17 cellular contexts compared by ENCODE assay signal in the genomic region with DNA sequence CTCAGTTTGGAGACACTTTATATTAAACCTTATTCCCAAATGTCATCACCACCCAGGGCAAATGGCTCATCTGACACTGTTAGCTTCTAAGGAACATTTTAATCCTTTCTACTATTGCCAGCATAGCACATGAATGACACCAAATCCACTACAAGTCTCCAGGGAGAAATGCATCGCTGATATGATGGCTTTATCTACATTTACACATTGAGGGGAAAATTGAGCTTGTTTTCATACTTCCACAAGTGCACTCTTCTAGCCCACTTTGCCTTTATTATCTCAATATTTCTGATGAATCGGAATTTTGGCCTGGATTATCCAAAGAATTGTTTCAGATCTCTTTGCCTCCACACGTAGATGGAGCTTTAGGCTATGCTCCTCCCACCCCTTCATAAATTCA.
DNase-seq lines count a peak whose midpoint lies in the region; ATAC-seq and TF ChIP-seq lines count a peak whose summit lies in the region.
"Had no signal": no experiment of that assay in that cellular context is flagged by ENCODE, and none has a peak within 500 bp of the region (broad histone marks: within the 10 kb centered on the region; RNA-seq: fewer than 3 reads in every experiment).

No MANE protein-coding gene starts in this region.

- peak overlapping the region; percentile 84 to 87 for H3K4me3 Mint-ChIP-seq in activated T-cell treated with anti-CD3 and anti-CD28 coated beads, Interleukin-2, amount 50 U/mL, for 72 hours
- H3K4me3 Mint-ChIP-seq in activated T-helper 2 cell treated with anti-CD3 and anti-CD28 coated beads, Interferon-gamma antibody, Interleukin-2, Interleukin-4, amounts not matched to agents 10 μg/mL and 5 μg/mL and 100 μg/mL, durations not matched to agents 14 hours and 24 hours and 36 hours (ENCODE audit: low read depth) = peak overlapping the region; percentile 67
- H3K4me3 Mint-ChIP-seq in MCF 10A (ENCODE audit: unreplicated experiment) = no peak overlapping the region

- DNase-seq in activated T-cell treated with anti-CD3 and anti-CD28 coated beads, Interleukin-2, amount 50 U/mL, for 72 hours = no peak
- no peak for DNase-seq in activated T-cell treated with anti-CD3 and anti-CD28 coated beads, Interleukin-2, amount 50 U/mL, for 1 hour
- DNase-seq in MM.1S = no peak
- no peak for DNase-seq in activated T-helper 2 cell treated with anti-CD3 and anti-CD28 coated beads, Interferon-gamma antibody, Interleukin-2, Interleukin-4, amounts not matched to agents 10 μg/mL and 5 μg/mL and 100 μg/mL, durations not matched to agents 14 hours and 24 hours and 36 hours (ENCODE audit: low spot score)
- DNase-seq in NCI-H2171 (lab: John Stamatoyannopoulos, UW) = no peak
- DNase-seq in MCF 10A (ENCODE audit: unreplicated experiment) = no peak
- DNase-seq: hippocampal formation, kidney glomerular epithelial cell, NCI-H187 treated with DMSO at 0.1 percent for 48 hours, NCI-H510A, PC-3 had no signal

- peaks cover 12% of the 10 kb centered on the region for H3K27me3 Mint-ChIP-seq in activated T-cell treated with anti-CD3 and anti-CD28 coated beads, Interleukin-2, amount 50 U/mL, for 72 hours (ENCODE audit: low read depth)
- H3K27me3 Mint-ChIP-seq in activated T-helper 2 cell treated with anti-CD3 and anti-CD28 coated beads, Interferon-gamma antibody, Interleukin-2, Interleukin-4, amounts not matched to agents 10 μg/mL and 5 μg/mL and 100 μg/mL, durations not matched to agents 14 hours and 24 hours and 36 hours (ENCODE audit: low read depth) = no peaks in the 10 kb centered on the region
- no peaks in the 10 kb centered on the region for H3K27me3 Mint-ChIP-seq in MCF 10A (ENCODE audit: insufficient read depth, unreplicated experiment)

- H3K4me1 Mint-ChIP-seq in activated T-cell treated with anti-CD3 and anti-CD28 coated beads, Interleukin-2, amount 50 U/mL, for 72 hours (ENCODE audit: low read depth) = peaks cover 91% of the 10 kb centered on the region
- H3K4me1 Mint-ChIP-seq in activated T-helper 2 cell treated with anti-CD3 and anti-CD28 coated beads, Interferon-gamma antibody, Interleukin-2, Interleukin-4, amounts not matched to agents 10 μg/mL and 5 μg/mL and 100 μg/mL, durations not matched to agents 14 hours and 24 hours and 36 hours (ENCODE audit: low read depth) = peaks cover 78% of the 10 kb centered on the region
- H3K4me1 Mint-ChIP-seq in MCF 10A (ENCODE audit: insufficient read depth, unreplicated experiment) = no peaks in the 10 kb centered on the region

- POLR2A ChIA-PET in MCF 10A (lab: Yijun Ruan, JAX) = interaction anchor here (0.8 kb wide), 1 partner anchor 10 kb away, joined by 3 read pairs; no protein-coding TSS in a partner anchor

- peak; percentile 60 for TF ChIP-seq EP300 in neural cell (conservative IDR thresholded peaks at IDR 0.05; ENCODE audit: poor library complexity, severe bottlenecking)

- peaks cover 0 to 3% of the 10 kb centered on the region in 2 donors for H3K36me3 Mint-ChIP-seq in activated T-cell treated with anti-CD3 and anti-CD28 coated beads, Interleukin-2, amount 50 U/mL, for 72 hours (ENCODE audit: insufficient read depth in 2 of 2)
- peaks cover 76% of the 10 kb centered on the region for H3K36me3 Mint-ChIP-seq in activated T-helper 2 cell treated with anti-CD3 and anti-CD28 coated beads, Interferon-gamma antibody, Interleukin-2, Interleukin-4, amounts not matched to agents 10 μg/mL and 5 μg/mL and 100 μg/mL, durations not matched to agents 14 hours and 24 hours and 36 hours (ENCODE audit: low read depth)
- H3K36me3 Mint-ChIP-seq in MCF 10A (ENCODE audit: insufficient read depth, unreplicated experiment) = peaks cover 2% of the 10 kb centered on the region

- H2AFZ ChIP-seq in MM.1S (ENCODE audit: low read length) (no peak overlapping the region), neural cell (ENCODE audit: low read depth, low read length) (no peak overlapping the region)

- no peaks in the 10 kb centered on the region for H3K9me3 Mint-ChIP-seq in activated T-cell treated with anti-CD3 and anti-CD28 coated beads, Interleukin-2, amount 50 U/mL, for 72 hours
- no peaks in the 10 kb centered on the region for H3K9me3 Mint-ChIP-seq in activated T-helper 2 cell treated with anti-CD3 and anti-CD28 coated beads, Interferon-gamma antibody, Interleukin-2, Interleukin-4, amounts not matched to agents 10 μg/mL and 5 μg/mL and 100 μg/mL, durations not matched to agents 14 hours and 24 hours and 36 hours
- H3K9me3 Mint-ChIP-seq in MCF 10A (ENCODE audit: unreplicated experiment) = no peaks in the 10 kb centered on the region

- peaks cover 53% of the 10 kb centered on the region for H3K27me3 ChIP-seq in MM.1S (replicated peaks; ENCODE audit: insufficient read depth, low read length)
- no peaks in the 10 kb centered on the region for H3K27me3 ChIP-seq in neural cell (ENCODE audit: insufficient read depth, low read depth, low read length)
- H3K27me3 ChIP-seq: neutrophil, right atrium auricular region, SJSA1, suprapubic skin had no signal

- H3K9me2 ChIP-seq in MM.1S (replicated peaks; ENCODE audit: insufficient read depth, low read length) = no peaks in the 10 kb centered on the region
- H3K9me2 ChIP-seq in neural cell (ENCODE audit: insufficient read depth, low read length) = no peaks in the 10 kb centered on the region

- H3K4me3 ChIP-seq in MM.1S (ENCODE audit: low read length) = 0 out of 2 replicates have a peak overlapping the region, but pooled peaks have one; percentile 0
- no peak overlapping the region for H3K4me3 ChIP-seq in neural cell (ENCODE audit: low read length)
- H3K4me3 ChIP-seq: right atrium auricular region, SJSA1, suprapubic skin had no signal

- peak overlapping the region; percentile 98 for H3K27ac Mint-ChIP-seq in activated T-cell treated with anti-CD3 and anti-CD28 coated beads, Interleukin-2, amount 50 U/mL, for 72 hours
- peak overlapping the region; percentile 86 for H3K27ac Mint-ChIP-seq in activated T-helper 2 cell treated with anti-CD3 and anti-CD28 coated beads, Interferon-gamma antibody, Interleukin-2, Interleukin-4, amounts not matched to agents 10 μg/mL and 5 μg/mL and 100 μg/mL, durations not matched to agents 14 hours and 24 hours and 36 hours
- no peak overlapping the region for H3K27ac Mint-ChIP-seq in MCF 10A (ENCODE audit: low read depth, unreplicated experiment)

- intact Hi-C loops in activated T-helper 2 cell treated with anti-CD3 and anti-CD28 coated beads, Interferon-gamma antibody, Interleukin-2, Interleukin-4, amounts not matched to agents 10 μg/mL and 5 μg/mL and 100 μg/mL, durations not matched to agents 14 hours and 24 hours and 36 hours (cut with micrococcal nuclease) = loop anchor here (1.0 kb wide), 1 partner anchor 10 kb away; no protein-coding TSS in a partner anchor
- intact Hi-C loops in MCF 10A (cut with micrococcal nuclease) = no loop called here

- H3K36me3 ChIP-seq in MM.1S (replicated peaks; ENCODE audit: insufficient read depth, low read length) (no peaks in the 10 kb centered on the region), neural cell (ENCODE audit: insufficient read depth, low read length) (no peaks in the 10 kb centered on the region)
- H3K36me3 ChIP-seq: neutrophil, right atrium auricular region, SJSA1, suprapubic skin had no signal

- H4K20me1 ChIP-seq in MM.1S (ENCODE audit: insufficient read depth, low read length) = no peaks in the 10 kb centered on the region
- H4K20me1 ChIP-seq in neural cell (ENCODE audit: insufficient read depth) = no peaks in the 10 kb centered on the region

- H3F3A ChIP-seq in MM.1S (ENCODE audit: insufficient read depth, low read length) (peaks cover 14% of the 10 kb centered on the region), neural cell (ENCODE audit: insufficient read depth, low read length, poor library complexity, severe bottlenecking) (no peaks in the 10 kb centered on the region)

- H3K9ac ChIP-seq in MM.1S (ENCODE audit: low read length) (no peak overlapping the region), neural cell (ENCODE audit: low read length) (no peak overlapping the region)

- CTCF ChIA-PET in MCF 10A (lab: Yijun Ruan, JAX) = interaction anchor here (0.6 kb wide), 1 partner anchor 1030 kb away, joined by 3 read pairs; no protein-coding TSS in a partner anchor

- H3K79me2 ChIP-seq in MM.1S (ENCODE audit: low read length) (no peaks in the 10 kb centered on the region), neural cell (replicated peaks; ENCODE audit: insufficient read depth, low read length) (no peaks in the 10 kb centered on the region)

- H3K4me2 ChIP-seq in MM.1S (ENCODE audit: low read depth, low read length) = peak overlapping the region; percentile 56
- no peak overlapping the region for H3K4me2 ChIP-seq in neural cell (ENCODE audit: low read length)

- H3K9me3 ChIP-seq in MM.1S (replicated peaks; ENCODE audit: insufficient read depth, low read length) (no peaks in the 10 kb centered on the region), neural cell (ENCODE audit: low read length) (no peaks in the 10 kb centered on the region)
- H3K9me3 ChIP-seq: neutrophil, right atrium auricular region, SJSA1, suprapubic skin had no signal

- BruUV-seq in MCF 10A (replicated peaks; lab: Mats Ljungman, UMichigan) = no TSS peak

- H3K27ac ChIP-seq in MM.1S (ENCODE audit: low read length) = no peak overlapping the region
- no peak overlapping the region for H3K27ac ChIP-seq in neural cell (ENCODE audit: low read length)
- H3K27ac ChIP-seq: neutrophil, right atrium auricular region, suprapubic skin had no signal

- TF ChIP-seq RAD21 in neural cell (conservative IDR thresholded peaks at IDR 0.05) = no peak

- TF ChIP-seq CTCF in MM.1S (IDR thresholded peaks at IDR 0.05; ENCODE audit: low read length) = no peak
- no peak for TF ChIP-seq CTCF in neural cell (IDR thresholded peaks at IDR 0.05; ENCODE audit: poor library complexity, severe bottlenecking)
- no peak for TF ChIP-seq CTCF in MCF 10A (IDR thresholded peaks at IDR 0.05; ENCODE audit: unreplicated experiment)

- H3K4me1 ChIP-seq in MM.1S (ENCODE audit: low read length) = peaks cover 40% of the 10 kb centered on the region
- H3K4me1 ChIP-seq: right atrium auricular region, suprapubic skin had no signal

- ATAC-seq in activated T-cell treated with anti-CD3 and anti-CD28 coated beads, Interleukin-2, amount 50 U/mL, for 72 hours (replicated peaks in 1 of 2) = no peak
- ATAC-seq in HG02840 (IDR thresholded peaks at IDR 0.05; ENCODE audit: low FRiP score, unreplicated experiment) = no peak
- ATAC-seq: PC-3 had no signal

TF ChIP-seq in neural cell, 6 proteins besides CTCF, POLR2A, EP300 and RAD21:
- no peak for TF ChIP-seq TAF1 (IDR thresholded peaks at IDR 0.05; ENCODE audit: low read depth)
- TF ChIP-seq POLR2AphosphoS5 (IDR thresholded peaks at IDR 0.05) = peak; percentile 34
TF ChIP-seq in neural cell: peak in this region for 1.
